12 cellular contexts compared by ENCODE assay signal in genomic region chr15:77022646-77023575, GRCh38. TPM values are rescaled to one million over a fixed set of nuclear protein-coding genes. Genes with fewer than 3 reads are reported as not detected.
A peak's percentile ranks its signal among the peaks of the same experiment; 100 is the strongest.
DNase-seq lines count a peak whose midpoint lies in the region; ATAC-seq lines count a peak whose summit lies in the region.
"Had no signal": no experiment of that assay in that cellular context is flagged by ENCODE, and none has a peak within 500 bp of the region (broad histone marks: within the 10 kb centered on the region; RNA-seq: fewer than 3 reads in every experiment).

No MANE protein-coding gene starts in this region.

- ATAC-seq in stimulated activated naive CD8-positive, alpha-beta T cell treated with anti-CD3 and anti-CD28 coated beads, Interleukin-15, Interleukin-2, amounts not matched to agents 100 U/mL and 50 U/mL, for 24 hours: no peak
- ATAC-seq in HG03196 (IDR thresholded peaks at IDR 0.05; ENCODE audit: unreplicated experiment): no peak

- peaks cover 65% of the 10 kb centered on the region for H3K4me1 Mint-ChIP-seq in stimulated activated naive CD8-positive, alpha-beta T cell treated with anti-CD3 and anti-CD28 coated beads, Interleukin-15, Interleukin-2, amounts not matched to agents 100 ng/mL and 50 ng/mL, for 24 hours (ENCODE audit: low read depth)
- H3K4me1 Mint-ChIP-seq in activated T-helper 1 cell treated with anti-CD3 and anti-CD28 coated beads, Interleukin-12 subunit alpha, Interleukin-12 subunit beta, Interleukin-2, Interleukin-4 antibody, amounts not matched to agents 30 ng/mL and 10 ng/mL and 1 ng/mL, durations not matched to agents 14 hours and 24 hours and 36 hours (ENCODE audit: low read depth): peaks cover 77% of the 10 kb centered on the region

- H3K79me1 ChIP-seq in mesenchymal stem cell (replicated peaks; ENCODE audit: low read length, poor library complexity, severe bottlenecking): no peaks in the 10 kb centered on the region

- H3K4ac ChIP-seq in mesenchymal stem cell (ENCODE audit: low read depth in 1 of 2, low read length in 2 of 2): no peak overlapping the region

- no peak overlapping the region for H3K9ac ChIP-seq in mesenchymal stem cell (ENCODE audit: low read length)

- H3K27ac ChIP-seq in mesenchymal stem cell (ENCODE audit: low read length, poor library complexity, severe bottlenecking): no peak overlapping the region
- H3K27ac ChIP-seq: C4-2B, dorsolateral prefrontal cortex had no signal

- H2AK5ac ChIP-seq in mesenchymal stem cell (ENCODE audit: low read length, severe bottlenecking): no peak overlapping the region

- peaks cover 12 to 17% of the 10 kb centered on the region in 2 experiments for H3K27me3 ChIP-seq in mesenchymal stem cell (ENCODE audit: control insufficient read depth in 1 of 2, insufficient read depth in 1 of 2, low read length in 2 of 2)
- H3K27me3 ChIP-seq: dorsolateral prefrontal cortex had no signal

- H3K27me3 Mint-ChIP-seq in stimulated activated naive CD8-positive, alpha-beta T cell treated with anti-CD3 and anti-CD28 coated beads, Interleukin-15, Interleukin-2, amounts not matched to agents 100 ng/mL and 50 ng/mL, for 24 hours: no peaks in the 10 kb centered on the region
- no peaks in the 10 kb centered on the region for H3K27me3 Mint-ChIP-seq in activated T-helper 1 cell treated with anti-CD3 and anti-CD28 coated beads, Interleukin-12 subunit alpha, Interleukin-12 subunit beta, Interleukin-2, Interleukin-4 antibody, amounts not matched to agents 30 ng/mL and 10 ng/mL and 1 ng/mL, durations not matched to agents 14 hours and 24 hours and 36 hours (ENCODE audit: insufficient read depth)
- H3K27me3 Mint-ChIP-seq: activated B cell treated with CpG ODN at 0.5 μM for 24 hours had no signal

- no peak overlapping the region for H3K4me3 ChIP-seq in mesenchymal stem cell (ENCODE audit: insufficient read depth in 1 of 2, low read depth in 1 of 2, low read length in 2 of 2)
- H3K4me3 ChIP-seq: dorsolateral prefrontal cortex had no signal

- no peak overlapping the region for H2BK12ac ChIP-seq in mesenchymal stem cell (ENCODE audit: low read length in 2 of 2)

- H3K4me2 ChIP-seq in mesenchymal stem cell (ENCODE audit: low read length, poor library complexity, severe bottlenecking): no peak overlapping the region

- DNase-seq in stimulated activated naive CD8-positive, alpha-beta T cell treated with anti-CD3 and anti-CD28 coated beads, Interleukin-15, Interleukin-2, amounts not matched to agents 100 U/mL and 50 U/mL, for 24 hours: no peak
- DNase-seq in activated T-helper 1 cell treated with anti-CD3 and anti-CD28 coated beads, Interleukin-12 subunit alpha, Interleukin-12 subunit beta, Interleukin-2, Interleukin-4 antibody, amounts not matched to agents 30 ng/mL and 10 ng/mL and 1 ng/mL, durations not matched to agents 14 hours and 24 hours and 36 hours (ENCODE audit: low spot score): no peak
- DNase-seq in mesenchymal stem cell (no peak), HT-29 (ENCODE audit: low spot score) (no peak), DMS 273 treated with DMSO at 0.1 percent for 48 hours (lab: John Stamatoyannopoulos, UW) (no peak), NCI-H1092 (lab: John Stamatoyannopoulos, UW) (no peak)
- DNase-seq: activated B cell treated with CpG ODN at 0.5 μM for 24 hours had no signal

- H3K36me3 ChIP-seq in mesenchymal stem cell (ENCODE audit: control insufficient read depth in 1 of 2, insufficient read depth in 2 of 2, low read depth in 1 of 2, low read length in 2 of 2): no peaks in the 10 kb centered on the region

- no peak overlapping the region for H2BK120ac ChIP-seq in mesenchymal stem cell (ENCODE audit: low read depth, low read length)

- H3K4me1 ChIP-seq in mesenchymal stem cell (ENCODE audit: control insufficient read depth, insufficient read depth, low read depth, low read length): peaks cover 16% of the 10 kb centered on the region

- peaks cover 44% of the 10 kb centered on the region for H3K36me3 Mint-ChIP-seq in stimulated activated naive CD8-positive, alpha-beta T cell treated with anti-CD3 and anti-CD28 coated beads, Interleukin-15, Interleukin-2, amounts not matched to agents 100 ng/mL and 50 ng/mL, for 24 hours (ENCODE audit: low read depth)
- peaks cover 59% of the 10 kb centered on the region for H3K36me3 Mint-ChIP-seq in activated T-helper 1 cell treated with anti-CD3 and anti-CD28 coated beads, Interleukin-12 subunit alpha, Interleukin-12 subunit beta, Interleukin-2, Interleukin-4 antibody, amounts not matched to agents 30 ng/mL and 10 ng/mL and 1 ng/mL, durations not matched to agents 14 hours and 24 hours and 36 hours (ENCODE audit: low read depth)

- H4K8ac ChIP-seq in mesenchymal stem cell (ENCODE audit: low read length): peak overlapping the region; percentile 57

- H3K18ac ChIP-seq in mesenchymal stem cell (ENCODE audit: low read depth in 1 of 2, low read length in 2 of 2): no peak overlapping the region

- H3K9me3 ChIP-seq in mesenchymal stem cell (ENCODE audit: control insufficient read depth, low read length): no peaks in the 10 kb centered on the region

- intact Hi-C loops in activated T-helper 1 cell treated with anti-CD3 and anti-CD28 coated beads, Interleukin-12 subunit alpha, Interleukin-12 subunit beta, Interleukin-2, Interleukin-4 antibody, amounts not matched to agents 30 ng/mL and 10 ng/mL and 1 ng/mL, durations not matched to agents 14 hours and 24 hours and 36 hours (cut with micrococcal nuclease): loop anchor here (1.0 to 2.0 kb wide), 3 partner anchors 9 to 35 kb away; no protein-coding TSS in a partner anchor

- no peak overlapping the region for H2BK15ac ChIP-seq in mesenchymal stem cell (ENCODE audit: low read depth, poor library complexity, severe bottlenecking)

- H3K9me3 Mint-ChIP-seq in stimulated activated naive CD8-positive, alpha-beta T cell treated with anti-CD3 and anti-CD28 coated beads, Interleukin-15, Interleukin-2, amounts not matched to agents 100 ng/mL and 50 ng/mL, for 24 hours: no peaks in the 10 kb centered on the region
- no peaks in the 10 kb centered on the region for H3K9me3 Mint-ChIP-seq in activated T-helper 1 cell treated with anti-CD3 and anti-CD28 coated beads, Interleukin-12 subunit alpha, Interleukin-12 subunit beta, Interleukin-2, Interleukin-4 antibody, amounts not matched to agents 30 ng/mL and 10 ng/mL and 1 ng/mL, durations not matched to agents 14 hours and 24 hours and 36 hours
- H3K9me3 Mint-ChIP-seq: activated B cell treated with CpG ODN at 0.5 μM for 24 hours had no signal

- no peak overlapping the region for H3K14ac ChIP-seq in mesenchymal stem cell (ENCODE audit: low read length in 2 of 2)

- 93% methylated on average over 14 of the region's 14 CpGs for WGBS in mesenchymal stem cell

- no peak overlapping the region for H3K4me3 Mint-ChIP-seq in stimulated activated naive CD8-positive, alpha-beta T cell treated with anti-CD3 and anti-CD28 coated beads, Interleukin-15, Interleukin-2, amounts not matched to agents 100 ng/mL and 50 ng/mL, for 24 hours
- peak overlapping the region; percentile 76 for H3K4me3 Mint-ChIP-seq in activated T-helper 1 cell treated with anti-CD3 and anti-CD28 coated beads, Interleukin-12 subunit alpha, Interleukin-12 subunit beta, Interleukin-2, Interleukin-4 antibody, amounts not matched to agents 30 ng/mL and 10 ng/mL and 1 ng/mL, durations not matched to agents 14 hours and 24 hours and 36 hours
- H3K4me3 Mint-ChIP-seq: activated B cell treated with CpG ODN at 0.5 μM for 24 hours had no signal

- no peak overlapping the region for H2BK5ac ChIP-seq in mesenchymal stem cell (ENCODE audit: low read depth, low read length, poor library complexity, severe bottlenecking)

- H3K23ac ChIP-seq in mesenchymal stem cell (ENCODE audit: low read length in 2 of 2): no peak overlapping the region

- H4K91ac ChIP-seq in mesenchymal stem cell (ENCODE audit: low read length): peak overlapping the region; percentile 4

- H3K27ac Mint-ChIP-seq in stimulated activated naive CD8-positive, alpha-beta T cell treated with anti-CD3 and anti-CD28 coated beads, Interleukin-15, Interleukin-2, amounts not matched to agents 100 ng/mL and 50 ng/mL, for 24 hours: peak overlapping the region; percentile 98
- peak overlapping the region; percentile 98 for H3K27ac Mint-ChIP-seq in activated T-helper 1 cell treated with anti-CD3 and anti-CD28 coated beads, Interleukin-12 subunit alpha, Interleukin-12 subunit beta, Interleukin-2, Interleukin-4 antibody, amounts not matched to agents 30 ng/mL and 10 ng/mL and 1 ng/mL, durations not matched to agents 14 hours and 24 hours and 36 hours

- no peak overlapping the region for H2AFZ ChIP-seq in mesenchymal stem cell (ENCODE audit: low read depth, low read length)

RNA-seq across cellular contexts. Expression of gene PSTPIP1, which starts 28.0 kb away (rescaled TPM):
- 218 and 226 TPM in 2 replicates for total RNA-seq in activated T-helper 1 cell treated with anti-CD3 and anti-CD28 coated beads, Interleukin-12 subunit alpha, Interleukin-12 subunit beta, Interleukin-2, Interleukin-4 antibody, amounts not matched to agents 30 ng/mL and 10 ng/mL and 1 ng/mL, durations not matched to agents 14 hours and 24 hours and 36 hours
- not detected for polyA plus RNA-seq in mesenchymal stem cell (2013, experiment 1 of 2)
- not detected for polyA plus RNA-seq in mesenchymal stem cell (2013, experiment 2 of 2)
- total RNA-seq in HT-29 (2014; rRNA removed; shearing (Covaris generic)): 0.76 TPM in 1 of 2 replicates, not detected in the other
- total RNA-seq: NCI-H460 had no signal

RNA-seq across cellular contexts. Expression of gene TSPAN3, which starts 48.0 kb away (rescaled TPM):
- total RNA-seq in activated T-helper 1 cell treated with anti-CD3 and anti-CD28 coated beads, Interleukin-12 subunit alpha, Interleukin-12 subunit beta, Interleukin-2, Interleukin-4 antibody, amounts not matched to agents 30 ng/mL and 10 ng/mL and 1 ng/mL, durations not matched to agents 14 hours and 24 hours and 36 hours: 41.5 and 41.6 TPM in 2 replicates
- 226 TPM for polyA plus RNA-seq in mesenchymal stem cell (2013, experiment 1 of 2)
- polyA plus RNA-seq in mesenchymal stem cell (2013, experiment 2 of 2): 236 TPM
- 363 and 364 TPM in 2 replicates for total RNA-seq in HT-29 (2014; rRNA removed; shearing (Covaris generic))

Comparison
In these comparisons a context has a peak if more than half of its experiments do, and no peak if none do; other contexts are left out.
1. RNA of gene PSTPIP1, which starts 28.0 kb away (total RNA-seq): 218 to 226 TPM in activated T-helper 1 cell treated with anti-CD3 and anti-CD28 coated beads, Interleukin-12 subunit alpha, Interleukin-12 subunit beta, Interleukin-2, Interleukin-4 antibody, amounts not matched to agents 30 ng/mL and 10 ng/mL and 1 ng/mL, durations not matched to agents 14 hours and 24 hours and 36 hours; 0.76 TPM in HT-29; every median in the first group is over 100 times any median in the second.